In genomic region chr5:1293997-1294838, GRCh38 we compare ENCODE assay signal across 1 cellular context.
TF ChIP-seq lines count a peak whose summit lies in the region.

No MANE protein-coding gene starts in this region.

TF ChIP-seq in HepG2, 621 proteins besides CTCF, POLR2A, EP300 and RAD21:
- TF ChIP-seq PCBP1 (IDR thresholded peaks at IDR 0.05; ENCODE audit: borderline replicate concordance, low read depth, low read length), result no peak
- no peak for TF ChIP-seq HOXA7 (CRISPR knock-in tag; IDR thresholded peaks at IDR 0.05)
- no peak for TF ChIP-seq KAT2B (IDR thresholded peaks at IDR 0.05; ENCODE audit: borderline replicate concordance, low read depth, low read length)
- no peak for TF ChIP-seq UBTF (CRISPR knock-in tag; IDR thresholded peaks at IDR 0.05)
- no peak for TF ChIP-seq ZNF451 (CRISPR knock-in tag; IDR thresholded peaks at IDR 0.05)
- TF ChIP-seq ARNT2 (CRISPR knock-in tag; IDR thresholded peaks at IDR 0.05; ENCODE audit: low read depth), result no peak
- TF ChIP-seq THAP11 (CRISPR knock-in tag; IDR thresholded peaks at IDR 0.05), result no peak
- TF ChIP-seq, protein P1, sequence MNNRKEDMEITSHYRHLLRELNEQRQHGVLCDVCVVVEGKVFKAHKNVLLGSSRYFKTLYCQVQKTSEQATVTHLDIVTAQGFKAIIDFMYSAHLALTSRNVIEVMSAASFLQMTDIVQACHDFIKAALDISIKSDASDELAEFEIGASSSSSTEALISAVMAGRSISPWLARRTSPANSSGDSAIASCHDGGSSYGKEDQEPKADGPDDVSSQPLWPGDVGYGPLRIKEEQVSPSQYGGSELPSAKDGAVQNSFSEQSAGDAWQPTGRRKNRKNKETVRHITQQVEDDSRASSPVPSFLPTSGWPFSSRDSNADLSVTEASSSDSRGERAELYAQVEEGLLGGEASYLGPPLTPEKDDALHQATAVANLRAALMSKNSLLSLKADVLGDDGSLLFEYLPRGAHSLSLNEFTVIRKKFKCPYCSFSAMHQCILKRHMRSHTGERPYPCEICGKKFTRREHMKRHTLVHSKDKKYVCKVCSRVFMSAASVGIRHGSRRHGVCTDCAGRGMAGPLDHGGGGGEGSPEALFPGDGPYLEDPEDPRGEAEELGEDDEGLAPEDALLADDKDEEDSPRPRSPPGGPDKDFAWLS (CRISPR knock-in tag; IDR thresholded peaks at IDR 0.05; ENCODE audit: borderline replicate concordance), result no peak
- TF ChIP-seq ZNF607 (CRISPR knock-in tag; IDR thresholded peaks at IDR 0.05; ENCODE audit: borderline replicate concordance), result no peak
- TF ChIP-seq ZNF446 (CRISPR knock-in tag; IDR thresholded peaks at IDR 0.05), result no peak
- no peak for TF ChIP-seq THRA (CRISPR knock-in tag; IDR thresholded peaks at IDR 0.05; ENCODE audit: borderline replicate concordance)
- no peak for TF ChIP-seq ATF7 (IDR thresholded peaks at IDR 0.05)
- no peak for TF ChIP-seq ATF7 (CRISPR knock-in tag; IDR thresholded peaks at IDR 0.05)
- TF ChIP-seq ASH2L (IDR thresholded peaks at IDR 0.05; ENCODE audit: insufficient read length, low read depth, low read length), result no peak
- 0 out of 2 replicates have a peak, but pooled peaks have one; percentile 11 for TF ChIP-seq MTA1 (CRISPR knock-in tag; IDR thresholded peaks at IDR 0.05; ENCODE audit: borderline replicate concordance)
- no peak for TF ChIP-seq ZNF761 (CRISPR knock-in tag; conservative IDR thresholded peaks at IDR 0.05)
- TF ChIP-seq ETV5 (CRISPR knock-in tag; IDR thresholded peaks at IDR 0.05; ENCODE audit: borderline replicate concordance), result no peak
- peak; percentile 28; the same call in 1 of the 2 replicates for TF ChIP-seq ZNF687 (CRISPR knock-in tag; IDR thresholded peaks at IDR 0.05)
- no peak for TF ChIP-seq REPIN1 (CRISPR knock-in tag; IDR thresholded peaks at IDR 0.05; ENCODE audit: borderline replicate concordance, low read depth)
